1 cellular context compared by ENCODE assay signal in the genomic region with DNA sequence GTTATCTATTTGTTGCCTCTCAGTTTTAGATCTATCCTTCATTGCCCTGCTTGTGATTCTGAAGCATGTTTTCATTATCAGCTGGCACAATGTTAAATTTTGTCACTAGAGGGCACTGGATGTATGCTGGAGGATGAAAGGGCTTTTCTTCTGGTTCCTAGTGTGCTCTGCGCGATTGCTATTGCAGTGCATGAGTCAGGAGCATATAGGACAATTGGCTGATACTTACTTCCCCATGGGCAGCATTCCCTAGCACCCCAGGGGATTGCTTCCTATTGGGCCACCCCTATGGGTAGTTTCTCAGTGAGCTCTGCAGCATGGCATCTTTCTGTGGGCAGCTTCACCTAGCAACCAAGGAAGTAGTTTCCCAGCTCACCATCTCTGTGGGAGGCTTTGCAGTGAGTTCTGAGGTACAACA.
TF ChIP-seq lines count a peak whose summit lies in the region.

No MANE protein-coding gene starts in this region.

TF ChIP-seq in K562, 482 proteins besides CTCF, POLR2A, EP300 and RAD21 (continued from another document):
- TF ChIP-seq RBM22 (IDR thresholded peaks at IDR 0.05; ENCODE audit: low read depth, low read length, poor library complexity, severe bottlenecking) (no peak), DMBX1 (CRISPR knock-in tag; IDR thresholded peaks at IDR 0.05; ENCODE audit: borderline replicate concordance) (no peak), PHF21A (IDR thresholded peaks at IDR 0.05; ENCODE audit: borderline replicate concordance, low read depth) (no peak)
- TF ChIP-seq, protein P1, sequence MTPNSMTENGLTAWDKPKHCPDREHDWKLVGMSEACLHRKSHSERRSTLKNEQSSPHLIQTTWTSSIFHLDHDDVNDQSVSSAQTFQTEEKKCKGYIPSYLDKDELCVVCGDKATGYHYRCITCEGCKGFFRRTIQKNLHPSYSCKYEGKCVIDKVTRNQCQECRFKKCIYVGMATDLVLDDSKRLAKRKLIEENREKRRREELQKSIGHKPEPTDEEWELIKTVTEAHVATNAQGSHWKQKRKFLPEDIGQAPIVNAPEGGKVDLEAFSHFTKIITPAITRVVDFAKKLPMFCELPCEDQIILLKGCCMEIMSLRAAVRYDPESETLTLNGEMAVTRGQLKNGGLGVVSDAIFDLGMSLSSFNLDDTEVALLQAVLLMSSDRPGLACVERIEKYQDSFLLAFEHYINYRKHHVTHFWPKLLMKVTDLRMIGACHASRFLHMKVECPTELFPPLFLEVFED (CRISPR knock-in tag; conservative IDR thresholded peaks at IDR 0.05) = no peak
